ENCODE assay signal across 8 cellular contexts in genomic region chr12:94145231-94145979, GRCh38. TPM values are rescaled to one million over a fixed set of nuclear protein-coding genes. Genes with fewer than 3 reads are reported as not detected.
A peak's percentile ranks its signal among the peaks of the same experiment; 100 is the strongest.
DNase-seq lines count a peak whose midpoint lies in the region; ATAC-seq and TF ChIP-seq lines count a peak whose summit lies in the region.

No MANE protein-coding gene starts in this region.

- H2BK5ac ChIP-seq in trophoblast cell (ENCODE audit: low read depth, low read length, poor library complexity) = no peak overlapping the region

- H3K9me3 Mint-ChIP-seq in Calu3 (ENCODE audit: low read depth, unreplicated experiment) = no peaks in the 10 kb centered on the region

- H3K4me1 ChIP-seq in trophoblast cell (ENCODE audit: control insufficient read depth in 1 of 2, insufficient read depth in 2 of 2, low read length in 2 of 2) = peaks cover 13 to 16% of the 10 kb centered on the region in 2 experiments

- H3K4me3 Mint-ChIP-seq in Calu3 (ENCODE audit: low read depth, unreplicated experiment) = no peak overlapping the region

- H2AFZ ChIP-seq in trophoblast cell (ENCODE audit: insufficient read depth, low read length, poor library complexity) = no peak overlapping the region

- H2BK120ac ChIP-seq in trophoblast cell (ENCODE audit: insufficient read depth, low read length, poor library complexity) = no peak overlapping the region

- no peak overlapping the region for H2AK5ac ChIP-seq in trophoblast cell (ENCODE audit: low read length)

- peaks cover 6% of the 10 kb centered on the region for H3K4me1 Mint-ChIP-seq in Calu3 (ENCODE audit: low read depth, unreplicated experiment)

- no peaks in the 10 kb centered on the region for H3K79me2 ChIP-seq in trophoblast cell (ENCODE audit: control insufficient read depth, insufficient read depth, low read length, poor library complexity)

- in situ Hi-C loops in G401 (cut with HindIII; ENCODE audit: low sequenced_read_pairs) = no loop called here

- no peak overlapping the region for H3K9ac ChIP-seq in trophoblast cell (ENCODE audit: low read length)

- BruUV-seq in Calu3 (replicated peaks; lab: Mats Ljungman, UMichigan) = no TSS peak

- peaks cover 4% of the 10 kb centered on the region for H3K9me3 ChIP-seq in trophoblast cell (ENCODE audit: insufficient read depth, low read depth, low read length)

- intact Hi-C loops in Calu3 (cut with micrococcal nuclease; ENCODE audit: unreplicated experiment) = loop anchor here (10.0 kb wide), 2 partner anchors 619 to 1189 kb away; no protein-coding TSS in a partner anchor

- no peaks in the 10 kb centered on the region for H3K36me3 ChIP-seq in trophoblast cell (ENCODE audit: control insufficient read depth in 1 of 2, insufficient read depth in 2 of 2, low read length in 2 of 2)

- peaks cover 5% of the 10 kb centered on the region for H3K36me3 Mint-ChIP-seq in Calu3 (ENCODE audit: insufficient read depth, unreplicated experiment)

- TF ChIP-seq CTCF in LNCaP clone FGC (IDR thresholded peaks at IDR 0.05; ENCODE audit: control insufficient read depth, extremely low read depth, insufficient read depth) (peak; percentile 26), cardiac fibroblast (IDR thresholded peaks at IDR 0.05; ENCODE audit: low read depth, low read length) (peak; percentile 36), Calu3 (IDR thresholded peaks at IDR 0.05; ENCODE audit: unreplicated experiment) (no peak)

- H4K8ac ChIP-seq in trophoblast cell (ENCODE audit: low read depth, low read length) = no peak overlapping the region

- no peak overlapping the region for H3K14ac ChIP-seq in trophoblast cell (ENCODE audit: low read length)

- H3K23ac ChIP-seq in trophoblast cell (ENCODE audit: low read length) = no peak overlapping the region

- H3K4ac ChIP-seq in trophoblast cell (ENCODE audit: low read depth, low read length) = no peak overlapping the region

- H3K27me3 ChIP-seq in trophoblast cell (ENCODE audit: insufficient read depth, low read length) = peaks cover 30% of the 10 kb centered on the region

- no peak overlapping the region for H3K27ac ChIP-seq in trophoblast cell (ENCODE audit: low read depth, low read length)

- no peak overlapping the region for H3K4me2 ChIP-seq in trophoblast cell (ENCODE audit: low read length)

- no peak for ATAC-seq in HG03139 (IDR thresholded peaks at IDR 0.05; ENCODE audit: unreplicated experiment)
- no peak for ATAC-seq in HG02840 (IDR thresholded peaks at IDR 0.05; ENCODE audit: low FRiP score, unreplicated experiment)

- no peak overlapping the region for H2BK12ac ChIP-seq in trophoblast cell (ENCODE audit: low read length)

- CTCF ChIA-PET in Calu3 (lab: Charles Lee) = interaction anchor here (0.6 to 0.7 kb wide), 2 partner anchors 27 to 385 kb away, joined by 3 read pairs; no protein-coding TSS in a partner anchor

- no peak overlapping the region for H4K91ac ChIP-seq in trophoblast cell (ENCODE audit: low read depth, low read length)

- DNase-seq in G401 (ENCODE audit: low spot score) = peak; percentile 74
- DNase-seq in LNCaP clone FGC (ENCODE audit: low read depth) = no peak
- peak; percentile 65 to 78 for DNase-seq in cardiac fibroblast (ENCODE audit: low read depth in 2 of 2)
- DNase-seq in trophoblast cell = peak; percentile 31 to 69
- no peak for DNase-seq in Calu3
- no peak for DNase-seq in activated CD4-positive, alpha-beta T cell treated with anti-CD3 and anti-CD28 coated beads for 1 hour

- H3K27me3 Mint-ChIP-seq in Calu3 (ENCODE audit: unreplicated experiment) = peaks cover 83% of the 10 kb centered on the region

- WGBS in trophoblast cell (ENCODE audit: extremely low coverage, insufficient coverage, insufficient read length) = no CpG with 5 or more reads among the region's 12 CpGs

- H4K12ac ChIP-seq in trophoblast cell (ENCODE audit: low read depth, low read length) = no peak overlapping the region

- H3K18ac ChIP-seq in trophoblast cell (ENCODE audit: low read length) = no peak overlapping the region

- H3K79me1 ChIP-seq in trophoblast cell (ENCODE audit: low read length) = no peaks in the 10 kb centered on the region

- no peak overlapping the region for H3K4me3 ChIP-seq in LNCaP clone FGC (ENCODE audit: low read depth, low read length)
- no peak overlapping the region for H3K4me3 ChIP-seq in cardiac fibroblast (replicated peaks in 1 of 2; ENCODE audit: low read depth in 2 of 2, low read length in 2 of 2)
- no peak overlapping the region for H3K4me3 ChIP-seq in trophoblast cell (ENCODE audit: low read depth, low read length)

- no peak overlapping the region for H3K27ac Mint-ChIP-seq in Calu3 (ENCODE audit: unreplicated experiment)

RNA-seq across cellular contexts. Expression of gene PLXNC1, which starts 3.0 kb away (rescaled TPM):
- not detected in 2 replicates for total RNA-seq in G401 (2014; rRNA removed; shearing (Covaris generic))
- polyA plus RNA-seq in trophoblast cell (2013) = 0.21 and 0.22 TPM in 2 replicates
- total RNA-seq in Calu3 (2022) = 1.3 and 2.3 TPM in 2 replicates

Comparison
In these comparisons a context has a peak if more than half of its experiments do, and no peak if none do; other contexts are left out.
1. DNase-seq: peak in G401 (single experiment), cardiac fibroblast (2 of 2) and trophoblast cell (2 of 2); none in LNCaP clone FGC (single experiment), Calu3 (single experiment) and activated CD4-positive, alpha-beta T cell treated with anti-CD3 and anti-CD28 coated beads for 1 hour (single experiment).